8 cellular contexts compared by ENCODE assay signal in genomic region chr1:16248603-16249534, GRCh38. TPM values are rescaled to one million over a fixed set of nuclear protein-coding genes. Genes with fewer than 3 reads are reported as not detected.
A peak's percentile ranks its signal among the peaks of the same experiment; 100 is the strongest.
DNase-seq lines count a peak whose midpoint lies in the region; ATAC-seq and TF ChIP-seq lines count a peak whose summit lies in the region.

No MANE protein-coding gene starts in this region.

- H3K79me2 ChIP-seq in OCI-LY3 (ENCODE audit: low read length), result no peaks in the 10 kb centered on the region

- H3K27me3 ChIP-seq in OCI-LY3 (ENCODE audit: low read depth, low read length), result no peaks in the 10 kb centered on the region

- H3K4me1 ChIP-seq in OCI-LY3 (ENCODE audit: low read length) (peaks cover 18% of the 10 kb centered on the region), urinary bladder (ENCODE audit: insufficient read depth) (no peaks in the 10 kb centered on the region)

- no peaks in the 10 kb centered on the region for H4K20me1 ChIP-seq in OCI-LY3 (ENCODE audit: insufficient read depth, low read length)

- DNase-seq in GDM1 (lab: John Stamatoyannopoulos, UW) (peak; percentile 50), HuH-7 (ENCODE audit: low spot score) (peak; percentile 37), choroid plexus epithelial cell (ENCODE audit: low read depth) (peak; percentile 85), medulla oblongata (ENCODE audit: extremely low spot score) (peak; percentile 85), 8988T (no peak)

- peak overlapping the region; percentile 23; the same call in 1 of the 2 replicates for H3K4me2 ChIP-seq in OCI-LY3 (ENCODE audit: low read length)

- H3K36me3 ChIP-seq in OCI-LY3 (replicated peaks; ENCODE audit: low read depth, low read length) (peaks cover 9% of the 10 kb centered on the region), urinary bladder (ENCODE audit: insufficient read depth) (peaks cover 2% of the 10 kb centered on the region)

- no peak for ATAC-seq in HG03159 (IDR thresholded peaks at IDR 0.05; ENCODE audit: unreplicated experiment)

- no peak overlapping the region for H2AFZ ChIP-seq in OCI-LY3 (ENCODE audit: low read depth, low read length)

- WGBS in urinary bladder, result 23% methylated on average over 7 of the region's 7 CpGs

- H3K27ac ChIP-seq in OCI-LY3 (ENCODE audit: low read length) (peak overlapping the region; percentile 46), urinary bladder (ENCODE audit: low read depth) (peak overlapping the region; percentile 55)

- no peak for TF ChIP-seq CTCF in OCI-LY3 (IDR thresholded peaks at IDR 0.05; ENCODE audit: low read depth, low read length)
- no peak for TF ChIP-seq CTCF in choroid plexus epithelial cell (conservative IDR thresholded peaks at IDR 0.05; ENCODE audit: low read depth, low read length)

- H3K9ac ChIP-seq in OCI-LY3 (ENCODE audit: low read length), result no peak overlapping the region

- H3K4me3 ChIP-seq in OCI-LY3 (ENCODE audit: low read length) (no peak overlapping the region), choroid plexus epithelial cell (ENCODE audit: low read depth, low read length) (no peak overlapping the region), urinary bladder (ENCODE audit: low read depth, low read length) (no peak overlapping the region)

- H3K9me3 ChIP-seq in OCI-LY3 (ENCODE audit: insufficient read depth, low read length), result no peaks in the 10 kb centered on the region

RNA-seq across cellular contexts. Expression of gene CPLANE2, which starts 11.9 kb away (rescaled TPM):
- total RNA-seq in urinary bladder, result 3.2 TPM
- polyA plus RNA-seq in urinary bladder, result 8.5 TPM

RNA-seq across cellular contexts. Expression of gene ARHGEF19, which starts 36.4 kb away (rescaled TPM):
- 6.9 TPM for total RNA-seq in urinary bladder
- polyA plus RNA-seq in urinary bladder, result 15.2 TPM
